21 cellular contexts compared by ENCODE assay signal in genomic region chr12:19398376-19399363, GRCh38. TPM values are rescaled to one million over a fixed set of nuclear protein-coding genes. Genes with fewer than 3 reads are reported as not detected.
DNase-seq lines count a peak whose midpoint lies in the region; ATAC-seq and TF ChIP-seq lines count a peak whose summit lies in the region.
"Had no signal": no experiment of that assay in that cellular context is flagged by ENCODE, and none has a peak within 500 bp of the region (broad histone marks: within the 10 kb centered on the region; RNA-seq: fewer than 3 reads in every experiment).

No MANE protein-coding gene starts in this region.

- peak overlapping the region; percentile 4 for H3K9ac ChIP-seq in mesenchymal stem cell (ENCODE audit: low read length)

- DNase-seq in Right ventricle myocardium superior, result no peak
- no peak for DNase-seq in cardiac septum (ENCODE audit: low spot score)
- DNase-seq in GM23338 (ENCODE audit: low spot score), result no peak
- no peak for DNase-seq in esophagus squamous epithelium (lab: John Stamatoyannopoulos, UW)
- DNase-seq in mesenchymal stem cell, result no peak
- no peak for DNase-seq in putamen (ENCODE audit: low spot score)
- no peak for DNase-seq in tibial nerve (ENCODE audit: low spot score in 2 of 2)
- no peak for DNase-seq in stimulated activated naive B cell treated with anti-CD40 and anti-IgM and Interleukin-4, amounts not matched to agents 10 μg/mL and 1 μg/mL and 100 μg/mL, for 72 hours
- DNase-seq: CD4-positive, CD25-positive, alpha-beta regulatory T cell; EL; NCI-H1417 treated with DMSO at 0.1 percent for 48 hours; NCI-H187; NCI-H2171; NCI-H345; NCI-H524; NCI-H774; NK-92 treated with Interleukin-12 subunit alpha and Interleukin-12 subunit beta, amount 100 ng/mL, for 24 hours; SJCRH30 had no signal

- H3K4me1 ChIP-seq in GM23338 (ENCODE audit: insufficient read depth) (no peaks in the 10 kb centered on the region; the same call in 1 of the 2 replicates), esophagus squamous epithelium (peaks cover 10 to 74% (median 22%) of the 10 kb centered on the region in 3 donors), mesenchymal stem cell (ENCODE audit: control insufficient read depth, insufficient read depth, low read depth, low read length) (peaks cover 9% of the 10 kb centered on the region), tibial nerve (no peaks in the 10 kb centered on the region)

- TF ChIP-seq CTCF in GM23338 (conservative IDR thresholded peaks at IDR 0.05; ENCODE audit: low read depth in 2 of 2) (no peak), esophagus squamous epithelium (IDR thresholded peaks at IDR 0.05) (no peak), tibial nerve (IDR thresholded peaks at IDR 0.05) (no peak)

- 54 to 57% methylated on average over 6 of the region's 6 CpGs for WGBS in esophagus squamous epithelium, 2 donors
- 98% methylated on average over 5 of the region's 6 CpGs for WGBS in mesenchymal stem cell
- WGBS in tibial nerve, 2 donors, result 82 to 83% methylated on average over 6 of the region's 6 CpGs

- H3K9me2 ChIP-seq in GM23338 (ENCODE audit: insufficient read depth), result no peaks in the 10 kb centered on the region

- no peaks in the 10 kb centered on the region for H3K27me3 Mint-ChIP-seq in GM23338 (ENCODE audit: insufficient read depth, low read depth, poor library complexity)
- H3K27me3 Mint-ChIP-seq in stimulated activated naive B cell treated with anti-CD40 and anti-IgM and Interleukin-4, amounts not matched to agents 10 μg/mL and 1 μg/mL and 100 μg/mL, for 72 hours, result no peaks in the 10 kb centered on the region
- H3K27me3 Mint-ChIP-seq: IgD-negative memory B cell had no signal

- no peak overlapping the region for H3K27ac Mint-ChIP-seq in GM23338
- H3K27ac Mint-ChIP-seq in stimulated activated naive B cell treated with anti-CD40 and anti-IgM and Interleukin-4, amounts not matched to agents 10 μg/mL and 1 μg/mL and 100 μg/mL, for 72 hours, result no peak overlapping the region
- H3K27ac Mint-ChIP-seq: CD4-positive, CD25-positive, alpha-beta regulatory T cell; IgD-negative memory B cell had no signal

- no peak overlapping the region for H4K91ac ChIP-seq in mesenchymal stem cell (ENCODE audit: low read length)

- no peak overlapping the region for H3K18ac ChIP-seq in mesenchymal stem cell (ENCODE audit: low read depth in 1 of 2, low read length in 2 of 2)

- no peak overlapping the region for H3K23ac ChIP-seq in mesenchymal stem cell (ENCODE audit: low read length in 2 of 2)

- no peak overlapping the region for H3K27ac ChIP-seq in GM23338 (ENCODE audit: low read depth)
- peak overlapping the region in 3 of 4 donors; percentile 54 to 65 (median 57) for H3K27ac ChIP-seq in esophagus squamous epithelium
- H3K27ac ChIP-seq in mesenchymal stem cell (ENCODE audit: low read length, poor library complexity, severe bottlenecking), result no peak overlapping the region
- H3K27ac ChIP-seq in tibial nerve, result no peak overlapping the region
- H3K27ac ChIP-seq: A549, RWPE1, SJCRH30 had no signal

- no peak overlapping the region for H2BK5ac ChIP-seq in mesenchymal stem cell (ENCODE audit: low read depth, low read length, poor library complexity, severe bottlenecking)

- no peak overlapping the region for H3K4me2 ChIP-seq in GM23338
- no peak overlapping the region for H3K4me2 ChIP-seq in mesenchymal stem cell (ENCODE audit: low read length, poor library complexity, severe bottlenecking)
- H3K4me2 ChIP-seq: A549 had no signal

- no peak overlapping the region for H4K8ac ChIP-seq in mesenchymal stem cell (ENCODE audit: low read length)

- no peaks in the 10 kb centered on the region for H3K9me3 ChIP-seq in esophagus squamous epithelium
- H3K9me3 ChIP-seq in mesenchymal stem cell (ENCODE audit: control insufficient read depth, low read length), result no peaks in the 10 kb centered on the region
- no peaks in the 10 kb centered on the region for H3K9me3 ChIP-seq in tibial nerve
- H3K9me3 ChIP-seq: A549, SJCRH30 had no signal

- H2AK5ac ChIP-seq in mesenchymal stem cell (ENCODE audit: low read length, severe bottlenecking), result no peak overlapping the region

- no peak overlapping the region for H3K14ac ChIP-seq in mesenchymal stem cell (ENCODE audit: low read length in 2 of 2)

- H3F3A ChIP-seq in GM23338 (replicated peaks; ENCODE audit: low read depth), result no peaks in the 10 kb centered on the region

- no peak overlapping the region for H3K4ac ChIP-seq in mesenchymal stem cell (ENCODE audit: low read depth in 1 of 2, low read length in 2 of 2)

- no peaks in the 10 kb centered on the region for H3K79me2 ChIP-seq in GM23338 (replicated peaks; ENCODE audit: insufficient read depth)

- TF ChIP-seq POLR2A in esophagus squamous epithelium (IDR thresholded peaks at IDR 0.05) (no peak), tibial nerve (IDR thresholded peaks at IDR 0.05) (no peak)

- no peaks in the 10 kb centered on the region for H3K36me3 ChIP-seq in GM23338 (ENCODE audit: insufficient read depth)
- H3K36me3 ChIP-seq in esophagus squamous epithelium, result no peaks in the 10 kb centered on the region
- H3K36me3 ChIP-seq in mesenchymal stem cell (ENCODE audit: control insufficient read depth in 1 of 2, insufficient read depth in 2 of 2, low read depth in 1 of 2, low read length in 2 of 2), result no peaks in the 10 kb centered on the region
- no peaks in the 10 kb centered on the region for H3K36me3 ChIP-seq in tibial nerve
- H3K36me3 ChIP-seq: SJCRH30 had no signal

- no peak for TF ChIP-seq EP300 in tibial nerve (IDR thresholded peaks at IDR 0.05)

- no peaks in the 10 kb centered on the region for H4K20me1 ChIP-seq in GM23338 (replicated peaks; ENCODE audit: insufficient read depth)

- H2BK15ac ChIP-seq in mesenchymal stem cell (ENCODE audit: low read depth, poor library complexity, severe bottlenecking), result no peak overlapping the region

- peak; percentile 29 for ATAC-seq in Right ventricle myocardium superior (ENCODE audit: poor library complexity)
- no peak for ATAC-seq in GM23338
- no peak for ATAC-seq in stimulated activated naive B cell treated with anti-CD40 and anti-IgM and Interleukin-4, amounts not matched to agents 10 μg/mL and 1 μg/mL and 100 μg/mL, for 72 hours (replicated peaks)

- H3K4me3 Mint-ChIP-seq in GM23338, result no peak overlapping the region
- no peak overlapping the region for H3K4me3 Mint-ChIP-seq in stimulated activated naive B cell treated with anti-CD40 and anti-IgM and Interleukin-4, amounts not matched to agents 10 μg/mL and 1 μg/mL and 100 μg/mL, for 72 hours
- H3K4me3 Mint-ChIP-seq: CD4-positive, CD25-positive, alpha-beta regulatory T cell; IgD-negative memory B cell had no signal

- H3K4me1 Mint-ChIP-seq in GM23338, result peaks cover 4% of the 10 kb centered on the region; the same call in 2 of the 3 replicates
- H3K4me1 Mint-ChIP-seq in stimulated activated naive B cell treated with anti-CD40 and anti-IgM and Interleukin-4, amounts not matched to agents 10 μg/mL and 1 μg/mL and 100 μg/mL, for 72 hours, result no peaks in the 10 kb centered on the region
- H3K4me1 Mint-ChIP-seq: CD4-positive, CD25-positive, alpha-beta regulatory T cell; IgD-negative memory B cell had no signal

- no peak overlapping the region for H2BK120ac ChIP-seq in mesenchymal stem cell (ENCODE audit: low read depth, low read length)

- H2AFZ ChIP-seq in GM23338 (peak overlapping the region; percentile 38; the same call in 1 of the 2 replicates), mesenchymal stem cell (ENCODE audit: low read depth, low read length) (no peak overlapping the region)

- intact Hi-C loops in Right ventricle myocardium superior (cut with DNase I), result no loop called here
- intact Hi-C loops in cardiac septum (cut with DNase I), result no loop called here
- intact Hi-C loops in esophagus squamous epithelium (cut with DNase I), result no loop called here

- H3K79me1 ChIP-seq in mesenchymal stem cell (replicated peaks; ENCODE audit: low read length, poor library complexity, severe bottlenecking), result no peaks in the 10 kb centered on the region

- H3K27me3 ChIP-seq in GM23338 (ENCODE audit: insufficient read depth), result no peaks in the 10 kb centered on the region
- no peaks in the 10 kb centered on the region for H3K27me3 ChIP-seq in esophagus squamous epithelium
- no peaks in the 10 kb centered on the region for H3K27me3 ChIP-seq in mesenchymal stem cell (ENCODE audit: control insufficient read depth in 1 of 2, insufficient read depth in 1 of 2, low read length in 2 of 2)
- no peaks in the 10 kb centered on the region for H3K27me3 ChIP-seq in tibial nerve
- H3K27me3 ChIP-seq: SJCRH30 had no signal

- no peak overlapping the region for H2BK12ac ChIP-seq in mesenchymal stem cell (ENCODE audit: low read length in 2 of 2)

- no peaks in the 10 kb centered on the region for H3K36me3 Mint-ChIP-seq in GM23338 (ENCODE audit: low read depth)
- no peaks in the 10 kb centered on the region for H3K36me3 Mint-ChIP-seq in stimulated activated naive B cell treated with anti-CD40 and anti-IgM and Interleukin-4, amounts not matched to agents 10 μg/mL and 1 μg/mL and 100 μg/mL, for 72 hours
- H3K36me3 Mint-ChIP-seq: CD4-positive, CD25-positive, alpha-beta regulatory T cell; IgD-negative memory B cell had no signal

- H3K9me3 Mint-ChIP-seq in GM23338, result no peaks in the 10 kb centered on the region
- peaks cover 0 to 2% of the 10 kb centered on the region in 2 donors for H3K9me3 Mint-ChIP-seq in stimulated activated naive B cell treated with anti-CD40 and anti-IgM and Interleukin-4, amounts not matched to agents 10 μg/mL and 1 μg/mL and 100 μg/mL, for 72 hours

- H3K4me3 ChIP-seq in GM23338 (no peak overlapping the region), esophagus squamous epithelium (no peak overlapping the region), mesenchymal stem cell (ENCODE audit: insufficient read depth in 1 of 2, low read depth in 1 of 2, low read length in 2 of 2) (no peak overlapping the region), tibial nerve (no peak overlapping the region)
- H3K4me3 ChIP-seq: A549, SJCRH30 had no signal

TF ChIP-seq in GM23338, 12 proteins besides CTCF, POLR2A, EP300 and RAD21 (continues in another document):
- TF ChIP-seq ZNF331 (CRISPR knock-in tag; IDR thresholded peaks at IDR 0.05; ENCODE audit: low read depth), result no peak
- no peak for TF ChIP-seq NANOG (IDR thresholded peaks at IDR 0.05; ENCODE audit: borderline replicate concordance)
- TF ChIP-seq JUNB (IDR thresholded peaks at IDR 0.05; ENCODE audit: unreplicated experiment), result no peak

RNA-seq across cellular contexts. Expression of gene AEBP2, which starts 40.6 kb away (rescaled TPM):
- total RNA-seq in Right ventricle myocardium superior (27.5 TPM), cardiac septum (27.2 TPM), esophagus squamous epithelium (10 to 100 TPM; 26.8 to 50.2 (median 33.4) TPM), tibial nerve (10 to 100 TPM; 35.7 to 55.9 (median 45.7) TPM)
- total RNA-seq in GM23338 (2014; rRNA removed; shearing (Covaris generic)), result 48.1 and 48.9 TPM in 2 replicates
- 37.1 and 39.3 TPM in 2 replicates for polyA plus RNA-seq in GM23338 (2016; fragmentation: Nextera tagmentation; extraction: Ambion mirVana)
- 30.7 TPM for polyA plus RNA-seq in mesenchymal stem cell (2013, experiment 1 of 2)
- polyA plus RNA-seq in mesenchymal stem cell (2013, experiment 2 of 2), result 32.7 TPM

Comparison
In these comparisons a context has a peak if more than half of its experiments do, and no peak if none do; other contexts are left out.
1. H3K27ac ChIP-seq: peak in esophagus squamous epithelium (3 of 4); none in GM23338 (single experiment), mesenchymal stem cell (single experiment) and tibial nerve (0 of 4).